30 cellular contexts compared by ENCODE assay signal in the genomic region with DNA sequence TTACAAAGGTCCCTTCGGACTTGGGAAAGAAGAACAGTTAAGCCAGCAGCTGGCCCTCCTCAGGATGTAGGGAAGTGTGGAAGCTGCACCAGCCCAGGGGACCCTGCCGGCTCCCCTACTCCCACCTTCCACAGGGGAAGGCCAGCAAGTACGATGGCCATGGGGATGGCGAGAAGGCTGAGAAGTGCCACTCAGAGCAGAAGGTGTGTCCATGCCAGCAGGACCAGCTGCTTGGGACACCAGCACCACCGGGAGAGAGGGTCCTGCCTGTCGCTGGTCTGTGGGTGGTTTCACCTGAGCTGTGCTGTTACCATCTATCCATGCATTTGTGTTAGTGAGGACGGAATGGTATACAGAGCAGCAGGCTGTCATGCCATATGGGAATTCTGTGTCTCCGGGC.
"Had no signal": no experiment of that assay in that cellular context is flagged by ENCODE, and none has a peak within 500 bp of the region (broad histone marks: within the 10 kb centered on the region; RNA-seq: fewer than 3 reads in every experiment).

No MANE protein-coding gene starts in this region.

- H3K36me3 Mint-ChIP-seq: activated CD4-positive, alpha-beta memory T cell treated with anti-CD3 and anti-CD28 coated beads for 36 hours; activated naive CD4-positive, alpha-beta T cell treated with anti-CD3 and anti-CD28 coated beads, Interleukin-2, amount 50 U/mL, for 72 hours; brain had no signal

- H3K27ac Mint-ChIP-seq: activated CD4-positive, alpha-beta memory T cell treated with anti-CD3 and anti-CD28 coated beads for 36 hours; activated CD4-positive, alpha-beta T cell treated with anti-CD3 and anti-CD28 coated beads, Interleukin-2, amount 10 ng/mL, durations not matched to agents 7 days and 5 days; activated naive CD4-positive, alpha-beta T cell treated with anti-CD3 and anti-CD28 coated beads, Interleukin-2, amount 50 U/mL, for 72 hours; activated naive CD8-positive, alpha-beta T cell treated with anti-CD3 and anti-CD28 coated beads, Interleukin-2, amount 50 U/mL, for 24 hours; T-helper 1 cell treated with Interleukin-12 subunit alpha and Interleukin-12 subunit beta and Interleukin-4 antibody, amounts not matched to agents 30 μg/mL and 1 μg/mL, for 36 hours had no signal

- DNase-seq: activated CD4-positive, alpha-beta memory T cell treated with anti-CD3 and anti-CD28 coated beads for 36 hours; activated CD4-positive, alpha-beta T cell treated with anti-CD3 and anti-CD28 coated beads, Interleukin-2, amount 10 ng/mL, durations not matched to agents 7 days and 5 days; activated CD4-positive, CD25-positive, alpha-beta regulatory T cell; activated CD8-positive, alpha-beta memory T cell treated with anti-CD3 and anti-CD28 coated beads for 24 hours; activated effector memory CD4-positive, alpha-beta T cell treated with anti-CD3 and anti-CD28 coated beads, Interleukin-2, amount 50 U/mL, for 16 hours; activated naive CD4-positive, alpha-beta T cell treated with Interleukin-2 at 50 U/mL for 16 hours; activated naive CD8-positive, alpha-beta T cell treated with anti-CD3 and anti-CD28 coated beads, Interleukin-2, amount 50 U/mL, for 24 hours; activated T-cell treated with anti-CD3 and anti-CD28 coated beads, Interleukin-2, amount 50 U/mL, for 4 hours; amniotic stem cell; MG63; MV-4-11; NCI-H1092 treated with DMSO at 0.1 percent for 48 hours; NCI-H1417 treated with DMSO at 0.1 percent for 48 hours; NCI-H1694; NCI-H2029; NCI-H2107; NCI-H2171 treated with DMSO at 0.1 percent for 48 hours; NCI-H226; NCI-H526; NK-92 treated with Interleukin-12 subunit alpha and Interleukin-12 subunit beta, amount 100 ng/mL, for 24 hours; OCI-M1; RPMI8226; SHP77; T-helper 9 cell had no signal

- FAIRE-seq: astrocyte, TTC549 had no signal

- H3K9me3 Mint-ChIP-seq: activated CD4-positive, alpha-beta memory T cell treated with anti-CD3 and anti-CD28 coated beads for 36 hours; activated CD4-positive, alpha-beta T cell treated with anti-CD3 and anti-CD28 coated beads, Interleukin-2, amount 10 ng/mL, durations not matched to agents 7 days and 5 days; activated naive CD4-positive, alpha-beta T cell treated with anti-CD3 and anti-CD28 coated beads, Interleukin-2, amount 50 U/mL, for 72 hours; activated naive CD8-positive, alpha-beta T cell treated with anti-CD3 and anti-CD28 coated beads, Interleukin-2, amount 50 U/mL, for 24 hours; activated T-cell treated with anti-CD3 and anti-CD28 coated beads, Interleukin-2, amount 50 U/mL, for 4 hours; brain; T-helper 1 cell treated with Interleukin-12 subunit alpha and Interleukin-12 subunit beta and Interleukin-4 antibody, amounts not matched to agents 30 μg/mL and 1 μg/mL, for 36 hours had no signal

- H3K4me1 Mint-ChIP-seq: activated CD4-positive, alpha-beta T cell treated with anti-CD3 and anti-CD28 coated beads, Interleukin-2, amount 10 ng/mL, durations not matched to agents 7 days and 5 days; activated naive CD8-positive, alpha-beta T cell treated with anti-CD3 and anti-CD28 coated beads, Interleukin-2, amount 50 U/mL, for 24 hours had no signal

- H3K9me3 ChIP-seq: MG63 had no signal

- H3K27me3 Mint-ChIP-seq: activated CD4-positive, alpha-beta memory T cell treated with anti-CD3 and anti-CD28 coated beads for 36 hours; activated CD4-positive, alpha-beta T cell treated with anti-CD3 and anti-CD28 coated beads, Interleukin-2, amount 10 ng/mL, durations not matched to agents 7 days and 5 days; activated naive CD8-positive, alpha-beta T cell treated with anti-CD3 and anti-CD28 coated beads, Interleukin-2, amount 50 U/mL, for 24 hours had no signal

- H3K27me3 ChIP-seq: MG63 had no signal

- H3K4me3 ChIP-seq: MG63 had no signal

- H3K4me3 Mint-ChIP-seq: activated CD4-positive, alpha-beta memory T cell treated with anti-CD3 and anti-CD28 coated beads for 36 hours; activated CD4-positive, alpha-beta T cell treated with anti-CD3 and anti-CD28 coated beads, Interleukin-2, amount 10 ng/mL, durations not matched to agents 7 days and 5 days; activated naive CD8-positive, alpha-beta T cell treated with anti-CD3 and anti-CD28 coated beads, Interleukin-2, amount 50 U/mL, for 24 hours; activated T-cell treated with anti-CD3 and anti-CD28 coated beads, Interleukin-2, amount 50 U/mL, for 4 hours; brain; T-helper 1 cell treated with Interleukin-12 subunit alpha and Interleukin-12 subunit beta and Interleukin-4 antibody, amounts not matched to agents 30 μg/mL and 1 μg/mL, for 36 hours had no signal

- ATAC-seq: activated naive CD4-positive, alpha-beta T cell treated with anti-CD3 and anti-CD28 coated beads, Interleukin-2, amount 50 U/mL, for 72 hours; activated naive CD8-positive, alpha-beta T cell treated with anti-CD3 and anti-CD28 coated beads, Interleukin-2, amount 50 U/mL, for 24 hours; activated T-cell treated with anti-CD3 and anti-CD28 coated beads, Interleukin-2, amount 50 U/mL, for 4 hours; Panc1 had no signal
